ENCODE assay signal across 25 cellular contexts in genomic region chr2:10552220-10552870, GRCh38.
DNase-seq lines count a peak whose midpoint lies in the region; ATAC-seq and TF ChIP-seq lines count a peak whose summit lies in the region.
"Had no signal": no experiment of that assay in that cellular context is flagged by ENCODE, and none has a peak within 500 bp of the region (broad histone marks: within the 10 kb centered on the region; RNA-seq: fewer than 3 reads in every experiment).

No MANE protein-coding gene starts in this region.

- no peaks in the 10 kb centered on the region for H3K36me3 ChIP-seq in endodermal cell (ENCODE audit: control insufficient read depth, insufficient read depth, low read length)
- no peaks in the 10 kb centered on the region for H3K36me3 ChIP-seq in neuronal stem cell (replicated peaks in 1 of 2; ENCODE audit: control insufficient read depth in 2 of 2, insufficient read depth in 2 of 2, low read length in 2 of 2)
- H3K36me3 ChIP-seq in lower lobe of right lung = no peaks in the 10 kb centered on the region
- H3K36me3 ChIP-seq: BLaER1, cardiac muscle cell, suprapubic skin, WERI-Rb-1 had no signal

- no peak overlapping the region for H3K4me3 Mint-ChIP-seq in endodermal cell
- H3K4me3 Mint-ChIP-seq in CD4-positive, alpha-beta T cell = no peak overlapping the region
- H3K4me3 Mint-ChIP-seq: GM23338; stimulated activated naive B cell treated with anti-CD40 and anti-IgM and Interleukin-4, amounts not matched to agents 10 μg/mL and 1 μg/mL and 100 μg/mL, for 72 hours; T-helper 2 cell treated with Interferon-gamma antibody and Interleukin-4, amounts not matched to agents 5 μg/mL and 100 μg/mL, for 36 hours had no signal

- TF ChIP-seq CTCF in endodermal cell (conservative IDR thresholded peaks at IDR 0.05) (peak; percentile 34), lower lobe of right lung (IDR thresholded peaks at IDR 0.05) (no peak)
- no peak for TF ChIP-seq CTCF in CD4-positive, alpha-beta T cell (IDR thresholded peaks at IDR 0.05)

- WGBS in endodermal cell (ENCODE audit: insufficient coverage in 1 of 2, insufficient read length in 1 of 2), 2 experiments = 80 to 100% methylated on average over 6 to 10 of the region's 10 CpGs
- WGBS in neuronal stem cell (ENCODE audit: extremely low coverage in 2 of 2, insufficient read length in 2 of 2, insufficient replicate concordance in 1 of 2), 2 donors = no CpG with 5 or more reads among the region's 10 CpGs

- H3K4me2 ChIP-seq in neuronal stem cell (ENCODE audit: insufficient read depth, low read length, poor library complexity, severe bottlenecking) = no peak overlapping the region
- H3K4me2 ChIP-seq: BLaER1, GM23338 had no signal

- peaks cover 10% of the 10 kb centered on the region for H3K27me3 Mint-ChIP-seq in endodermal cell (ENCODE audit: insufficient read depth)
- H3K27me3 Mint-ChIP-seq in CD4-positive, alpha-beta T cell = peaks cover 24% of the 10 kb centered on the region

- H3K27ac Mint-ChIP-seq in endodermal cell = peak overlapping the region; percentile 52
- no peak overlapping the region for H3K27ac Mint-ChIP-seq in CD4-positive, alpha-beta T cell
- H3K27ac Mint-ChIP-seq: activated naive CD4-positive, alpha-beta T cell treated with anti-CD3 and anti-CD28 coated beads, Interleukin-2, amount 50 U/mL, for 72 hours; GM23338; stimulated activated naive B cell treated with anti-CD40 and anti-IgM and Interleukin-4, amounts not matched to agents 10 μg/mL and 1 μg/mL and 100 μg/mL, for 72 hours; T-helper 2 cell treated with Interferon-gamma antibody and Interleukin-4, amounts not matched to agents 5 μg/mL and 100 μg/mL, for 36 hours had no signal

- H3K27ac ChIP-seq in endodermal cell (ENCODE audit: low read depth, low read length) = no peak overlapping the region
- no peak overlapping the region for H3K27ac ChIP-seq in neuronal stem cell (replicated peaks; ENCODE audit: low read length)
- H3K27ac ChIP-seq in lower lobe of right lung = no peak overlapping the region
- H3K27ac ChIP-seq in CD4-positive, alpha-beta T cell (ENCODE audit: low read depth, low read length) = no peak overlapping the region
- H3K27ac ChIP-seq: BLaER1, cardiac muscle cell, suprapubic skin, WERI-Rb-1 had no signal

- peak overlapping the region; percentile 10 for H2AK5ac ChIP-seq in neuronal stem cell (ENCODE audit: low read depth, low read length)

- peaks cover 14% of the 10 kb centered on the region for H3K4me1 Mint-ChIP-seq in endodermal cell
- H3K4me1 Mint-ChIP-seq in CD4-positive, alpha-beta T cell (ENCODE audit: low read depth) = no peaks in the 10 kb centered on the region

- H2AFZ ChIP-seq in neuronal stem cell (ENCODE audit: low read length) = peak overlapping the region; percentile 25
- H2AFZ ChIP-seq: GM23338 had no signal

- H4K91ac ChIP-seq in neuronal stem cell (ENCODE audit: low read depth, low read length, poor library complexity) = no peak overlapping the region

- H3K4me1 ChIP-seq in endodermal cell (ENCODE audit: control insufficient read depth, insufficient read depth, low read length) = no peaks in the 10 kb centered on the region
- H3K4me1 ChIP-seq in neuronal stem cell (ENCODE audit: control insufficient read depth in 2 of 2, insufficient read depth in 1 of 2, low read depth in 1 of 2, low read length in 2 of 2) = peaks cover 13 to 23% of the 10 kb centered on the region in 2 donors
- H3K4me1 ChIP-seq in lower lobe of right lung = peaks cover 8% of the 10 kb centered on the region
- H3K4me1 ChIP-seq: Caco-2, suprapubic skin had no signal

- H2BK15ac ChIP-seq in neuronal stem cell (ENCODE audit: low read length) = no peak overlapping the region

- H3K9ac ChIP-seq in endodermal cell (ENCODE audit: extremely low read depth, low read length, poor library complexity, severe bottlenecking) (no peak overlapping the region), neuronal stem cell (ENCODE audit: low read depth, low read length, poor library complexity) (no peak overlapping the region)
- H3K9ac ChIP-seq: BLaER1 had no signal

- peaks cover 2% of the 10 kb centered on the region for H3K9me3 Mint-ChIP-seq in endodermal cell
- H3K9me3 Mint-ChIP-seq in CD4-positive, alpha-beta T cell = no peaks in the 10 kb centered on the region
- H3K9me3 Mint-ChIP-seq: activated naive CD4-positive, alpha-beta T cell treated with anti-CD3 and anti-CD28 coated beads, Interleukin-2, amount 50 U/mL, for 72 hours; T-helper 2 cell treated with Interferon-gamma antibody and Interleukin-4, amounts not matched to agents 5 μg/mL and 100 μg/mL, for 36 hours had no signal

- H3K79me1 ChIP-seq in neuronal stem cell (ENCODE audit: low read depth, low read length) = peaks cover 2% of the 10 kb centered on the region

- H3K14ac ChIP-seq in neuronal stem cell (ENCODE audit: low read length) = no peak overlapping the region

- H3K23ac ChIP-seq in neuronal stem cell (ENCODE audit: low read depth, low read length, poor library complexity) = no peak overlapping the region

- CTCF ChIA-PET in CD4-positive, alpha-beta T cell (lab: Charles Lee) = no interaction called here

- intact Hi-C loops in lower lobe of right lung (cut with DNase I) = no loop called here
- intact Hi-C loops in CD4-positive, alpha-beta T cell (cut with DNase I, micrococcal nuclease) = no loop called here

- H3K18ac ChIP-seq in neuronal stem cell (ENCODE audit: low read length) = no peak overlapping the region

- no peak overlapping the region for H3K4ac ChIP-seq in neuronal stem cell (ENCODE audit: low read length)

- H2BK120ac ChIP-seq in neuronal stem cell (ENCODE audit: low read depth, low read length) = no peak overlapping the region

- no peak overlapping the region for H2BK12ac ChIP-seq in neuronal stem cell (ENCODE audit: low read length)

- no peaks in the 10 kb centered on the region for H3K27me3 ChIP-seq in endodermal cell (ENCODE audit: control insufficient read depth, insufficient read depth, low read length, poor library complexity, severe bottlenecking)
- peaks cover 0 to 3% (median 0%) of the 10 kb centered on the region in 3 experiments for H3K27me3 ChIP-seq in neuronal stem cell (ENCODE audit: control insufficient read depth in 3 of 3, insufficient read depth in 3 of 3, low read depth in 1 of 3, low read length in 3 of 3)
- peaks cover 7% of the 10 kb centered on the region for H3K27me3 ChIP-seq in lower lobe of right lung (ENCODE audit: low read depth)
- peaks cover 32% of the 10 kb centered on the region for H3K27me3 ChIP-seq in CD4-positive, alpha-beta T cell (ENCODE audit: control insufficient read depth, insufficient read depth, low read length)
- H3K27me3 ChIP-seq: cardiac muscle cell had no signal

- H4K8ac ChIP-seq in neuronal stem cell (ENCODE audit: low read depth, low read length) = no peak overlapping the region

- no peak overlapping the region for H3K4me3 ChIP-seq in endodermal cell (ENCODE audit: low read length)
- H3K4me3 ChIP-seq in neuronal stem cell (ENCODE audit: low read length in 2 of 2) = no peak overlapping the region
- H3K4me3 ChIP-seq in lower lobe of right lung = no peak overlapping the region
- H3K4me3 ChIP-seq: BLaER1, cardiac muscle cell, GM23338, K562, suprapubic skin had no signal

- no peak for ATAC-seq in lower lobe of right lung
- no peak for ATAC-seq in CD4-positive, alpha-beta T cell (ENCODE audit: poor library complexity)
- ATAC-seq: activated naive CD4-positive, alpha-beta T cell treated with anti-CD3 and anti-CD28 coated beads, Interleukin-2, amount 50 U/mL, for 72 hours; GM23338; K562; stimulated activated naive B cell treated with anti-CD40 and anti-IgM and Interleukin-4, amounts not matched to agents 10 μg/mL and 1 μg/mL and 100 μg/mL, for 72 hours had no signal

- H2BK5ac ChIP-seq in neuronal stem cell (ENCODE audit: low read length) = no peak overlapping the region

- no peaks in the 10 kb centered on the region for H3K36me3 Mint-ChIP-seq in endodermal cell (ENCODE audit: low read depth)
- H3K36me3 Mint-ChIP-seq in CD4-positive, alpha-beta T cell (ENCODE audit: low read depth) = no peaks in the 10 kb centered on the region
- H3K36me3 Mint-ChIP-seq: stimulated activated naive B cell treated with anti-CD40 and anti-IgM and Interleukin-4, amounts not matched to agents 10 μg/mL and 1 μg/mL and 100 μg/mL, for 72 hours had no signal

- H3K9me3 ChIP-seq in endodermal cell (ENCODE audit: control insufficient read depth, low read length) = no peaks in the 10 kb centered on the region
- H3K9me3 ChIP-seq in neuronal stem cell (replicated peaks in 1 of 2; ENCODE audit: control insufficient read depth in 2 of 2, insufficient read depth in 1 of 2, low read depth in 1 of 2, low read length in 2 of 2) = peaks cover 3 to 5% of the 10 kb centered on the region in 2 donors
- no peaks in the 10 kb centered on the region for H3K9me3 ChIP-seq in lower lobe of right lung
- no peaks in the 10 kb centered on the region for H3K9me3 ChIP-seq in CD4-positive, alpha-beta T cell (ENCODE audit: control insufficient read depth, low read length)
- H3K9me3 ChIP-seq: BLaER1, Caco-2, suprapubic skin had no signal

- DNase-seq in NK-92 treated with Interleukin-12 subunit alpha and Interleukin-12 subunit beta, amount 100 ng/mL, for 24 hours (lab: John Stamatoyannopoulos, UW) = peak; percentile 34
- DNase-seq in NK-92 (lab: John Stamatoyannopoulos, UW; ENCODE audit: unreplicated experiment) (no peak), NCI-H1694 (lab: John Stamatoyannopoulos, UW) (peak; percentile 30), endodermal cell (peak; percentile 74), neuronal stem cell (ENCODE audit: low spot score) (no peak), lower lobe of right lung (no peak), hepatic stellate cell (ENCODE audit: low spot score) (no peak)
- no peak for DNase-seq in CD4-positive, alpha-beta T cell
- DNase-seq: activated CD4-positive, alpha-beta T cell treated with anti-CD3 and anti-CD28 coated beads, Interleukin-2, amount 50 U/mL, for 1 hour; anterior cingulate cortex; glutamatergic neuron; NCI-H1436 treated with DMSO at 0.1 percent for 48 hours; NCI-H524 treated with DMSO at 0.1 percent for 48 hours; occipital lobe; stimulated activated CD4-positive, alpha-beta T cell treated with anti-CD3 and anti-CD28 coated beads, Interleukin-2, amount 100 ng/mL, for 48 hours; stimulated activated naive B cell treated with anti-CD40 and anti-IgM and Interleukin-4, amounts not matched to agents 10 μg/mL and 1 μg/mL and 100 μg/mL, for 72 hours; WERI-Rb-1 had no signal

- POLR2A ChIA-PET in CD4-positive, alpha-beta T cell (lab: Charles Lee) = no interaction called here

Comparison
In these comparisons a context has a peak if more than half of its experiments do, and no peak if none do; other contexts are left out.
1. DNase-seq: peak in NK-92 treated with Interleukin-12 subunit alpha and Interleukin-12 subunit beta, amount 100 ng/mL, for 24 hours (single experiment), NCI-H1694 (single experiment) and endodermal cell (single experiment); none in NK-92 (single experiment), neuronal stem cell (single experiment), lower lobe of right lung (single experiment), hepatic stellate cell (single experiment) and CD4-positive, alpha-beta T cell (0 of 10).